ENCODE assay signal across 30 cellular contexts in the genomic region with DNA sequence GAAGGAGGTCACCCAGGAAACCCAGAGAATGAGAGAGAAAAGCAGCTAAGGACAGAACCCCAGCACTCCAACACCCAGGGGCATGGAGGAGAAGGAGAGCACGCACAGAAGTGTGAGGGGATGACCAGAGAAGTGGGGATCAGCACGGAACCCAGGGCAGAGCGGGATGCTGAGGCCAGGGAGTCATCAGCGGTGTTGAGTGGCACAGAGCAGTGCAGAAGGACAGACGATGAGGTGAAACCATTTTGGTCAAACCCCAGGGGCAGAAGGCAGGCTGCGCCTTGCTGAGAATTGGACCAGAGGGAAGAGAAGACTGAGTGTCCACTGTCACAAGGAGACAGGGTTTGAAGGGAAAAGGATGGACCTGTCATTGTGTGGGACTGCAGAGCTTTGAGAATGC. TPM values are rescaled to one million over a fixed set of nuclear protein-coding genes. Genes with fewer than 3 reads are reported as not detected.
"Had no signal": no experiment of that assay in that cellular context is flagged by ENCODE, and none has a peak within 500 bp of the region (broad histone marks: within the 10 kb centered on the region; RNA-seq: fewer than 3 reads in every experiment).

No MANE protein-coding gene starts in this region.

- H3K36me3 Mint-ChIP-seq: naive thymus-derived CD4-positive, alpha-beta T cell; natural killer cell treated with Interleukin-12 subunit alpha and Interleukin-12 subunit beta and Interleukin-15 and Interleukin-18, amount 100 ng/mL, for 72 hours; stimulated activated memory B cell treated with anti-CD40 and anti-IgM and Interleukin-4, amounts not matched to agents 10 μg/mL and 1 μg/mL and 100 μg/mL, for 72 hours had no signal

- H2AFZ ChIP-seq: hepatocyte, parathyroid adenoma had no signal

- H3K27ac ChIP-seq: heart right ventricle, hepatocyte, left ventricle myocardium inferior, parathyroid adenoma, right lobe of liver, tibial nerve, upper lobe of left lung had no signal

- H3K4me3 Mint-ChIP-seq: naive thymus-derived CD4-positive, alpha-beta T cell; natural killer cell treated with Interleukin-12 subunit alpha and Interleukin-12 subunit beta and Interleukin-15 and Interleukin-18, amount 100 ng/mL, for 72 hours; stimulated activated memory B cell treated with anti-CD40 and anti-IgM and Interleukin-4, amounts not matched to agents 10 μg/mL and 1 μg/mL and 100 μg/mL, for 72 hours; stimulated activated naive CD8-positive, alpha-beta T cell treated with anti-CD3 and anti-CD28 coated beads, Interleukin-15, amount 100 ng/mL, for 72 hours had no signal

- ATAC-seq: heart right ventricle; left cardiac atrium; mucosa of descending colon; naive thymus-derived CD4-positive, alpha-beta T cell; stimulated activated memory B cell treated with anti-CD40 and anti-IgM and Interleukin-4, amounts not matched to agents 10 μg/mL and 1 μg/mL and 100 μg/mL, for 72 hours; stimulated activated naive CD8-positive, alpha-beta T cell treated with anti-CD3 and anti-CD28 coated beads, Interleukin-15, amount 100 ng/mL, for 72 hours had no signal

- H3K27me3 ChIP-seq: right lobe of liver, tibial nerve, upper lobe of left lung had no signal

- H3K4me2 ChIP-seq: hepatocyte, smooth muscle cell had no signal

- DNase-seq: heart right ventricle; left cardiac atrium; left ventricle myocardium inferior; midbrain; mucosa of descending colon; naive thymus-derived CD4-positive, alpha-beta T cell; nucleus accumbens; psoas muscle; right lobe of liver; stimulated activated CD4-positive, alpha-beta T cell treated with anti-CD3 and anti-CD28 coated beads, Interleukin-1b, Interleukin-23, amount 100 ng/mL, for 48 hours; stimulated activated CD4-positive, alpha-beta T cell treated with anti-CD3 and anti-CD28 coated beads, Interleukin-2, amount 100 ng/mL, for 48 hours; stimulated activated CD4-positive, alpha-beta T cell treated with anti-CD3 and anti-CD28 coated beads, Interleukin-4, amount 100 ng/mL, for 4 hours; stimulated activated CD8-positive, alpha-beta memory T cell treated with anti-CD3 and anti-CD28 coated beads, Interleukin-4, amount 100 ng/mL, for 48 hours; stimulated activated naive CD4-positive, alpha-beta T cell treated with Interleukin-2 at 50 U/mL for 16 hours; stimulated activated naive CD8-positive, alpha-beta T cell treated with anti-CD3 and anti-CD28 coated beads, Interleukin-15, amount 100 ng/mL, for 72 hours; substantia nigra; upper lobe of left lung had no signal

- H3K9ac ChIP-seq: parathyroid adenoma had no signal

- H3K4me1 Mint-ChIP-seq: naive thymus-derived CD4-positive, alpha-beta T cell; stimulated activated memory B cell treated with anti-CD40 and anti-IgM and Interleukin-4, amounts not matched to agents 10 μg/mL and 1 μg/mL and 100 μg/mL, for 72 hours; stimulated activated naive CD8-positive, alpha-beta T cell treated with anti-CD3 and anti-CD28 coated beads, Interleukin-15, amount 100 ng/mL, for 72 hours had no signal

- H3K4me1 ChIP-seq: heart right ventricle, left ventricle myocardium inferior, parathyroid adenoma, right lobe of liver, tibial nerve, upper lobe of left lung had no signal

- H3K9me3 Mint-ChIP-seq: natural killer cell treated with Interleukin-12 subunit alpha and Interleukin-12 subunit beta and Interleukin-15 and Interleukin-18, amount 100 ng/mL, for 72 hours; stimulated activated naive CD8-positive, alpha-beta T cell treated with anti-CD3 and anti-CD28 coated beads, Interleukin-15, amount 100 ng/mL, for 72 hours had no signal

- H3K9me3 ChIP-seq: left ventricle myocardium inferior, mucosa of descending colon, psoas muscle, right lobe of liver, upper lobe of left lung had no signal

- H3K79me2 ChIP-seq: hepatocyte, parathyroid adenoma had no signal

- H3K36me3 ChIP-seq: heart right ventricle, left ventricle myocardium inferior, right lobe of liver, tibial nerve, upper lobe of left lung had no signal

- H3K27ac Mint-ChIP-seq: naive thymus-derived CD4-positive, alpha-beta T cell; natural killer cell treated with Interleukin-12 subunit alpha and Interleukin-12 subunit beta and Interleukin-15 and Interleukin-18, amount 100 ng/mL, for 72 hours; stimulated activated memory B cell treated with anti-CD40 and anti-IgM and Interleukin-4, amounts not matched to agents 10 μg/mL and 1 μg/mL and 100 μg/mL, for 72 hours; stimulated activated naive CD8-positive, alpha-beta T cell treated with anti-CD3 and anti-CD28 coated beads, Interleukin-15, amount 100 ng/mL, for 72 hours had no signal

- H3K4me3 ChIP-seq: heart right ventricle, hepatocyte, left ventricle myocardium inferior, lung, mucosa of descending colon, psoas muscle, right lobe of liver, smooth muscle cell, tibial nerve, upper lobe of left lung had no signal

RNA-seq across cellular contexts. Expression of gene ASB18, which starts 23.4 kb away (rescaled TPM):
- total RNA-seq: hepatocyte; lower leg skin; lung; mucosa of descending colon; naive thymus-derived CD4-positive, alpha-beta T cell; natural killer cell treated with Interleukin-12 subunit alpha and Interleukin-12 subunit beta and Interleukin-15 and Interleukin-18, amount 100 ng/mL, for 72 hours; osteoblast; posterior vena cava; right lobe of liver; smooth muscle cell; temporal lobe; tibial nerve; upper lobe of left lung; urinary bladder had no signal
- polyA plus RNA-seq: hepatocyte; lung; naive thymus-derived CD4-positive, alpha-beta T cell; neural cell; urinary bladder had no signal
